Comparison of ENCODE assay signal across 10 cellular contexts in genomic region chr2:193187816-193188215, GRCh38.
DNase-seq lines count a peak whose midpoint lies in the region; ATAC-seq and TF ChIP-seq lines count a peak whose summit lies in the region.
"Had no signal": no experiment of that assay in that cellular context is flagged by ENCODE, and none has a peak within 500 bp of the region (broad histone marks: within the 10 kb centered on the region; RNA-seq: fewer than 3 reads in every experiment).

No MANE protein-coding gene starts in this region.

- H3K36me3 Mint-ChIP-seq in naive B cell = no peaks in the 10 kb centered on the region
- H3K36me3 Mint-ChIP-seq in glutamatergic neuron (ENCODE audit: unreplicated experiment) = no peaks in the 10 kb centered on the region

- H3K4me2 ChIP-seq in GM23248 (ENCODE audit: unreplicated experiment) = peak overlapping the region; percentile 88
- H3K4me2 ChIP-seq in OCI-LY3 (ENCODE audit: low read length) = peak overlapping the region; percentile 78

- H3K9me2 ChIP-seq in GM23248 (ENCODE audit: insufficient read depth) = no peaks in the 10 kb centered on the region

- DNase-seq in GM23248 (peak; percentile 2), naive B cell (no peak), germinal center (ENCODE audit: low spot score) (no peak), pons (ENCODE audit: low spot score) (no peak), glutamatergic neuron (no peak)
- no peak for DNase-seq in stimulated activated CD4-positive, alpha-beta T cell treated with anti-CD3 and anti-CD28 coated beads, Interleukin-1b, Interleukin-23, amount 100 ng/mL, for 48 hours
- DNase-seq: activated gamma-delta T cell treated with Interleukin-2 at 50 U/mL for 16 hours, NCI-H2227 treated with DMSO at 0.1 percent for 48 hours had no signal

- H3K27me3 ChIP-seq in GM23248 (replicated peaks; ENCODE audit: insufficient read depth) (no peaks in the 10 kb centered on the region), OCI-LY3 (ENCODE audit: low read depth, low read length) (no peaks in the 10 kb centered on the region)

- H4K20me1 ChIP-seq in GM23248 (ENCODE audit: insufficient read depth) (no peaks in the 10 kb centered on the region), OCI-LY3 (ENCODE audit: insufficient read depth, low read length) (no peaks in the 10 kb centered on the region)

- H3K4me1 Mint-ChIP-seq in naive B cell = peaks cover 0 to 10% (median 7%) of the 10 kb centered on the region in 3 donors
- H3K4me1 Mint-ChIP-seq in glutamatergic neuron (ENCODE audit: low read depth, unreplicated experiment) = no peaks in the 10 kb centered on the region

- peak overlapping the region; percentile 63 for H3K9ac ChIP-seq in GM23248
- H3K9ac ChIP-seq in OCI-LY3 (ENCODE audit: low read length) = peak overlapping the region; percentile 26

- TF ChIP-seq CTCF in OCI-LY3 (IDR thresholded peaks at IDR 0.05; ENCODE audit: low read depth, low read length) (no peak), glutamatergic neuron (IDR thresholded peaks at IDR 0.05; ENCODE audit: partially characterized antibody, unreplicated experiment) (no peak)

- no peaks in the 10 kb centered on the region for H3K36me3 ChIP-seq in GM23248 (ENCODE audit: low read depth)
- H3K36me3 ChIP-seq in OCI-LY3 (replicated peaks; ENCODE audit: low read depth, low read length) = no peaks in the 10 kb centered on the region

- WGBS in GM23248 (ENCODE audit: low coverage in 1 of 2, low lambda C conversion rate in 2 of 2, missing lambda C conversion rate in 2 of 2), 2 experiments = 8 to 13% methylated on average over 2 of the region's 2 CpGs

- H3K27me3 Mint-ChIP-seq in naive B cell = no peaks in the 10 kb centered on the region
- H3K27me3 Mint-ChIP-seq in glutamatergic neuron (ENCODE audit: unreplicated experiment) = no peaks in the 10 kb centered on the region

- in situ Hi-C loops in GM23248 (cut with MboI) = no loop called here

- H3K9me3 ChIP-seq in GM23248 (ENCODE audit: low read depth) (no peaks in the 10 kb centered on the region), OCI-LY3 (ENCODE audit: insufficient read depth, low read length) (no peaks in the 10 kb centered on the region)

- H3K4me3 Mint-ChIP-seq in naive B cell (peak overlapping the region; percentile 9 to 74 (median 56)), glutamatergic neuron (ENCODE audit: unreplicated experiment) (no peak overlapping the region)

- H3K9me3 Mint-ChIP-seq in naive B cell (no peaks in the 10 kb centered on the region), glutamatergic neuron (ENCODE audit: unreplicated experiment) (no peaks in the 10 kb centered on the region)

- no peak overlapping the region for H3K27ac ChIP-seq in GM23248
- no peak overlapping the region for H3K27ac ChIP-seq in OCI-LY3 (ENCODE audit: low read length)

- peak; percentile 60 for ATAC-seq in GM18519 (IDR thresholded peaks at IDR 0.05; ENCODE audit: low FRiP score, unreplicated experiment)
- peak in 1 of 2 donors; percentile 30 for ATAC-seq in naive B cell (ENCODE audit: low read depth in 2 of 2)

- H3K27ac Mint-ChIP-seq in naive B cell (peak overlapping the region in 2 of 6 donors; percentile 8 to 54), glutamatergic neuron (ENCODE audit: unreplicated experiment) (no peak overlapping the region)

- H3K4me3 ChIP-seq in GM23248 (peak overlapping the region; percentile 67), OCI-LY3 (ENCODE audit: low read length) (peak overlapping the region; percentile 69)

- H2AFZ ChIP-seq in GM23248 (peak overlapping the region; percentile 89), OCI-LY3 (ENCODE audit: low read depth, low read length) (peak overlapping the region; percentile 48)

- no peaks in the 10 kb centered on the region for H3K4me1 ChIP-seq in GM23248 (ENCODE audit: insufficient read depth)
- no peaks in the 10 kb centered on the region for H3K4me1 ChIP-seq in OCI-LY3 (ENCODE audit: low read length)

- H3K79me2 ChIP-seq in GM23248 (ENCODE audit: insufficient read depth) (no peaks in the 10 kb centered on the region), OCI-LY3 (ENCODE audit: low read length) (no peaks in the 10 kb centered on the region)

- no peaks in the 10 kb centered on the region for H3F3A ChIP-seq in GM23248 (ENCODE audit: insufficient read depth)
